8 cellular contexts compared by ENCODE assay signal in genomic region chr19:44753932-44754742, GRCh38. TPM values are rescaled to one million over a fixed set of nuclear protein-coding genes. Genes with fewer than 3 reads are reported as not detected.
DNase-seq lines count a peak whose midpoint lies in the region; ATAC-seq and TF ChIP-seq lines count a peak whose summit lies in the region.

No MANE protein-coding gene starts in this region.

- 3 to 7% (median 5%) methylated on average over 32 to 33 of the region's 33 CpGs for WGBS in ovary, 3 donors
- 0 to 2% methylated on average over 16 to 32 of the region's 33 CpGs for WGBS in upper lobe of left lung, 2 donors

- no peaks in the 10 kb centered on the region for H3K9me3 ChIP-seq in ovary
- H3K9me3 ChIP-seq in upper lobe of left lung = no peaks in the 10 kb centered on the region

- DNase-seq in EH (ENCODE audit: low read depth) (peak; percentile 91), RWPE1 (ENCODE audit: low spot score) (peak; percentile 88), glomerular visceral epithelial cell (ENCODE audit: extremely low spot score) (peak; percentile 89), ovary (peak; percentile 82 to 92 (median 92)), upper lobe of left lung (peak; percentile 97 to 98)
- DNase-seq in activated naive CD4-positive, alpha-beta T cell (lab: John Stamatoyannopoulos, UW) = peak in 3 of 4 experiments; percentile 19 to 70 (median 62)

- TF ChIP-seq CTCF in RWPE1 (conservative IDR thresholded peaks at IDR 0.05; ENCODE audit: low read depth) (no peak), ovary (IDR thresholded peaks at IDR 0.05) (peak in 1 of 3 donors; percentile 21), upper lobe of left lung (IDR thresholded peaks at IDR 0.05) (peak in 2 of 6 experiments; percentile 6 to 13)

- H3K4me3 ChIP-seq in ovary = peak overlapping the region; percentile 32
- H3K4me3 ChIP-seq in upper lobe of left lung = peak overlapping the region; percentile 11 to 75 (median 45)

- CTCF ChIA-PET in RWPE1 (lab: Yijun Ruan, JAX) = interaction anchor here (1.5 to 3.3 kb wide), 3 partner anchors 16 to 65 kb away, joined by 5 to 17 read pairs (median 11); no protein-coding TSS in a partner anchor

- H3K4me1 ChIP-seq in ovary (ENCODE audit: insufficient read depth) (peaks cover 29% of the 10 kb centered on the region), upper lobe of left lung (peaks cover 77 to 96% (median 83%) of the 10 kb centered on the region in 4 donors)

- ATAC-seq in HG02885 (IDR thresholded peaks at IDR 0.05; ENCODE audit: poor library complexity, unreplicated experiment) (peak; percentile 38), upper lobe of left lung (ENCODE audit: low FRiP score in 2 of 2) (peak; percentile 80 to 90), HG03571 (IDR thresholded peaks at IDR 0.05; ENCODE audit: unreplicated experiment) (no peak)

- no peaks in the 10 kb centered on the region for H3K27me3 ChIP-seq in ovary
- no peaks in the 10 kb centered on the region for H3K27me3 ChIP-seq in upper lobe of left lung

- POLR2A ChIA-PET in RWPE1 (lab: Yijun Ruan, JAX; ENCODE audit: low non-redundant PET) = interaction anchor here (0.6 kb wide), 1 partner anchor 12 kb away, joined by 4 read pairs; no protein-coding TSS in a partner anchor

- intact Hi-C loops in ovary (cut with DNase I) = no loop called here

- peak; percentile 19 for TF ChIP-seq POLR2A in ovary (IDR thresholded peaks at IDR 0.05)
- TF ChIP-seq POLR2A in upper lobe of left lung (IDR thresholded peaks at IDR 0.05) = peak in 3 of 4 donors; percentile 32 to 73 (median 71)

- peak overlapping the region; percentile 100 for H3K27ac ChIP-seq in RWPE1
- H3K27ac ChIP-seq in ovary = peak overlapping the region; percentile 57 to 74
- peak overlapping the region; percentile 95 to 98 (median 96) for H3K27ac ChIP-seq in upper lobe of left lung

- H3K36me3 ChIP-seq in ovary = no peaks in the 10 kb centered on the region
- peaks cover 12 to 64% (median 38%) of the 10 kb centered on the region in 4 donors for H3K36me3 ChIP-seq in upper lobe of left lung

- peak; percentile 55 for TF ChIP-seq EP300 in ovary (IDR thresholded peaks at IDR 0.05)
- peak; percentile 93 to 98 (median 96) for TF ChIP-seq EP300 in upper lobe of left lung (IDR thresholded peaks at IDR 0.05)

RNA-seq across cellular contexts. Expression of gene BCL3, which starts 5.6 kb away (rescaled TPM):
- 100 to 1,000 TPM in 2 of 7 donors, 10 to 100 TPM in 5; 17.8 to 141 (median 50.7) TPM for total RNA-seq in ovary
- 10 to 100 TPM in 1 of 2 donors, 1 to 10 TPM in 1; 3.2 to 43.4 TPM for polyA plus RNA-seq in ovary
- 100 to 1,000 TPM in 2 of 6 donors, 10 to 100 TPM in 4; 31.1 to 114 (median 71.6) TPM for total RNA-seq in upper lobe of left lung

RNA-seq across cellular contexts. Expression of gene CBLC, which starts 23.6 kb away (rescaled TPM):
- total RNA-seq in ovary (10 to 100 TPM in 1 of 7 donors, 1 to 10 TPM in 3, under 1 TPM in 1, not detected in 2; 0.46 to 10.3 (median 2.2) TPM), upper lobe of left lung (10 to 100 TPM in 1 of 6 donors, 1 to 10 TPM in 5; 2.9 to 10.5 (median 4.5) TPM)
- under 1 TPM in 1 of 2 donors, not detected in 1; 0.08 TPM for polyA plus RNA-seq in ovary

RNA-seq across cellular contexts. Expression of gene BCAM, which starts 54.8 kb away (rescaled TPM):
- total RNA-seq in ovary = 100 to 1,000 TPM in 2 of 7 donors, 10 to 100 TPM in 5; 18.4 to 419 (median 87.0) TPM
- polyA plus RNA-seq in ovary = 10 to 100 TPM in 1 of 2 donors, 1 to 10 TPM in 1; 9.7 to 62.0 TPM
- 100 to 1,000 TPM; 246 to 557 (median 274) TPM for total RNA-seq in upper lobe of left lung

RNA-seq across cellular contexts. Expression of gene CEACAM16, which starts 55.2 kb away (rescaled TPM):
- not detected for total RNA-seq in ovary
- polyA plus RNA-seq in ovary = not detected
- not detected for total RNA-seq in upper lobe of left lung
